In the genomic region with DNA sequence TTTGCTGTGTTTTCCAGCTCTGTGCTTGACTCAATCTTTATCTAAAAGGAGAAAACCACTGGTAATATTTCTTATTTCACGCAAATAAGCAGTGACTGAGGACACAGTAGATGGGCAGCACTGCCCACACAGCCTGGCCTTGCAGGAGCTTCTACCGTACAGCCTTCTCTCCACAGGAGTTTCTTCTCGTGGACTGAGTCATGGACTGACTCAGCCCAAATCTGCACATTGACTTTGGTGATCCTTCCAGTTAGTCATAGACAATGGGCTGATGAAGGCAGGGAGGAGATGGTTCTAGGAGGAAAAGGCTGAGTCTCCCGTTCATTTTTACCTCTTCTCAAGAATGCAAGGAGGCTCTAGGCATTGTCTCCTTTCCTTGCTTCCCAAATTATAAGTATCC, we compare ENCODE assay signal across 15 cellular contexts.
A peak's percentile ranks its signal among the peaks of the same experiment; 100 is the strongest.
DNase-seq lines count a peak whose midpoint lies in the region; ATAC-seq, FAIRE-seq and TF ChIP-seq lines count a peak whose summit lies in the region.
"Had no signal": no experiment of that assay in that cellular context is flagged by ENCODE, and none has a peak within 500 bp of the region (broad histone marks: within the 10 kb centered on the region; RNA-seq: fewer than 3 reads in every experiment).

No MANE protein-coding gene starts in this region.

- BruUV-seq in IMR-90 (replicated peaks; lab: Mats Ljungman, UMichigan), result no TSS peak

- H3K27me3 ChIP-seq in IMR-90 (ENCODE audit: control insufficient read depth, insufficient read depth, low read length), result no peaks in the 10 kb centered on the region
- no peaks in the 10 kb centered on the region for H3K27me3 ChIP-seq in bronchial epithelial cell (ENCODE audit: control insufficient read depth, insufficient read depth, low read length)
- H3K27me3 ChIP-seq in layer of hippocampus (ENCODE audit: control insufficient read depth, insufficient read depth, low read length), result no peaks in the 10 kb centered on the region
- H3K27me3 ChIP-seq: upper lobe of left lung had no signal

- TF ChIP-seq CTCF in IMR-90 (conservative IDR thresholded peaks at IDR 0.05; ENCODE audit: low read depth, low read length) (no peak), bronchial epithelial cell (IDR thresholded peaks at IDR 0.05; ENCODE audit: insufficient read depth, low read length, severe bottlenecking) (no peak)

- H4K5ac ChIP-seq in IMR-90 (ENCODE audit: low read depth, low read length), result no peak overlapping the region

- H2BK15ac ChIP-seq in IMR-90 (ENCODE audit: low read depth, low read length), result no peak overlapping the region

- no peak overlapping the region for H3K56ac ChIP-seq in IMR-90 (ENCODE audit: extremely low read depth, insufficient read depth, low read length)

- H3K36me3 ChIP-seq in IMR-90 (ENCODE audit: control insufficient read depth, insufficient read depth, low read length), result no peaks in the 10 kb centered on the region
- H3K36me3 ChIP-seq in bronchial epithelial cell (ENCODE audit: control insufficient read depth, insufficient read depth, low read length), result no peaks in the 10 kb centered on the region

- DNase-seq in AG08395 (ENCODE audit: low spot score) (peak; percentile 80), IMR-90 (peak; percentile 68), bronchial epithelial cell (ENCODE audit: low read depth) (peak; percentile 91), NCI-H1417 treated with DMSO at 0.1 percent for 48 hours (lab: John Stamatoyannopoulos, UW) (no peak), DMS79 (lab: John Stamatoyannopoulos, UW) (no peak), Right ventricle myocardium superior (no peak)
- DNase-seq in stimulated activated naive CD4-positive, alpha-beta T cell treated with Interleukin-2 at 50 U/mL for 16 hours (lab: John Stamatoyannopoulos, UW), result no peak
- DNase-seq: activated T-cell treated with anti-CD3 and anti-CD28 coated beads for 4 hours; CD4-positive, CD25-positive, alpha-beta regulatory T cell; Karpas-422; mesendoderm; NCI-H446 treated with DMSO at 0.1 percent for 48 hours; SHP77; upper lobe of left lung had no signal

- H3K23ac ChIP-seq in IMR-90 (ENCODE audit: low read depth, low read length), result no peak overlapping the region

- no peaks in the 10 kb centered on the region for H4K20me1 ChIP-seq in IMR-90 (ENCODE audit: insufficient read depth, low read length)

- H2AFZ ChIP-seq in IMR-90 (replicated peaks; ENCODE audit: low read length, poor library complexity), result no peak overlapping the region

- intact Hi-C loops in IMR-90 (cut with micrococcal nuclease), result no loop called here
- intact Hi-C loops in Right ventricle myocardium superior (cut with DNase I), result no loop called here

- H3K27ac ChIP-seq in IMR-90 (ENCODE audit: insufficient read depth, low read length), result no peak overlapping the region
- H3K27ac ChIP-seq in layer of hippocampus (ENCODE audit: low read depth, low read length), result peak overlapping the region; percentile 8
- H3K27ac ChIP-seq: upper lobe of left lung had no signal

- H2BK20ac ChIP-seq in IMR-90 (ENCODE audit: low read depth, low read length), result no peak overlapping the region

- no peak overlapping the region for H3K4me3 ChIP-seq in IMR-90 (ENCODE audit: insufficient read depth, low read depth, low read length)
- H3K4me3 ChIP-seq in bronchial epithelial cell (ENCODE audit: low read depth, low read length), result no peak overlapping the region
- H3K4me3 ChIP-seq: upper lobe of left lung had no signal

- H3K14ac ChIP-seq in IMR-90 (replicated peaks; ENCODE audit: low read depth, low read length), result no peak overlapping the region

- no peaks in the 10 kb centered on the region for H3K9me3 ChIP-seq in IMR-90 (ENCODE audit: control insufficient read depth, insufficient read depth, low read length)
- H3K9me3 ChIP-seq: upper lobe of left lung had no signal

- dilution Hi-C loops in IMR-90 (cut with HindIII; ENCODE audit: low sequenced_read_pairs, unreplicated experiment), result no loop called here

- H3K79me1 ChIP-seq in IMR-90 (ENCODE audit: low read depth in 1 of 2, low read length in 2 of 2), result no peaks in the 10 kb centered on the region

- CTCF ChIA-PET in IMR-90 (lab: Yijun Ruan, JAX), result interaction anchor here (2.1 kb wide), 1 partner anchor 17 kb away, joined by 6 read pairs; no protein-coding TSS in a partner anchor

- H2AK5ac ChIP-seq in IMR-90 (ENCODE audit: low read depth, low read length), result no peak overlapping the region

- no peak overlapping the region for H2BK5ac ChIP-seq in IMR-90 (ENCODE audit: low read depth, low read length, poor library complexity, severe bottlenecking)

- no peak overlapping the region for H2AK9ac ChIP-seq in IMR-90 (replicated peaks; ENCODE audit: low read depth, low read length, poor library complexity)

- no peaks in the 10 kb centered on the region for H3K4me1 ChIP-seq in IMR-90 (ENCODE audit: control insufficient read depth, insufficient read depth, low read length)

- ATAC-seq in IMR-90 (ENCODE audit: low read depth) (peak; percentile 80; the same call in 1 of the 2 replicates), Right ventricle myocardium superior (ENCODE audit: poor library complexity) (no peak)

- POLR2A ChIA-PET in IMR-90 (lab: Charles Lee; ENCODE audit: unreplicated experiment), result no interaction called here

- no peaks in the 10 kb centered on the region for H3K9me1 ChIP-seq in IMR-90 (ENCODE audit: insufficient read depth, low read length)

- H3K9ac ChIP-seq in IMR-90 (ENCODE audit: low read depth, low read length), result no peak overlapping the region

- TF ChIP-seq RAD21 in IMR-90 (IDR thresholded peaks at IDR 0.05; ENCODE audit: low read length), result no peak

- in situ Hi-C loops in IMR-90 (cut with MboI; ENCODE audit: low sequenced_read_pairs), result no loop called here

- no peak overlapping the region for H2BK120ac ChIP-seq in IMR-90 (ENCODE audit: low read depth, low read length)

- TF ChIP-seq POLR2A in IMR-90 (IDR thresholded peaks at IDR 0.05; ENCODE audit: low read depth, low read length), result no peak

- FAIRE-seq in bronchial epithelial cell (lab: Jason Lieb, UNC), result peak; percentile 47

- no peak overlapping the region for H4K91ac ChIP-seq in IMR-90 (ENCODE audit: insufficient read depth, low read depth, low read length)

- WGBS in IMR-90 (ENCODE audit: extremely low coverage in 2 of 2, insufficient read length in 1 of 2), 2 experiments, result no CpG with 5 or more reads among the region's 4 CpGs

- H4K8ac ChIP-seq in IMR-90 (ENCODE audit: low read depth in 2 of 2, low read length in 2 of 2), result no peak overlapping the region

- H3K4ac ChIP-seq in IMR-90 (ENCODE audit: low read depth, low read length), result no peak overlapping the region

- H3K4me2 ChIP-seq in IMR-90 (ENCODE audit: low read depth, low read length), result no peak overlapping the region

- H3K18ac ChIP-seq in IMR-90 (ENCODE audit: low read depth, low read length), result no peak overlapping the region

TF ChIP-seq in IMR-90, 13 proteins besides CTCF, POLR2A, EP300 and RAD21:
- TF ChIP-seq CHD1 (IDR thresholded peaks at IDR 0.05; ENCODE audit: low read depth, low read length) (no peak), FOS (IDR thresholded peaks at IDR 0.05; ENCODE audit: low read depth, low read length) (0 out of 2 replicates have a peak, but pooled peaks have one; percentile 11)

Comparison
In these comparisons a context has a peak if more than half of its experiments do, and no peak if none do; other contexts are left out.
1. DNase-seq: peak in AG08395 (single experiment), IMR-90 (single experiment) and bronchial epithelial cell (single experiment); none in NCI-H1417 treated with DMSO at 0.1 percent for 48 hours (single experiment), DMS79 (single experiment), stimulated activated naive CD4-positive, alpha-beta T cell treated with Interleukin-2 at 50 U/mL for 16 hours (single experiment) and Right ventricle myocardium superior (single experiment).